ENCODE assay signal across 9 cellular contexts in the genomic region with DNA sequence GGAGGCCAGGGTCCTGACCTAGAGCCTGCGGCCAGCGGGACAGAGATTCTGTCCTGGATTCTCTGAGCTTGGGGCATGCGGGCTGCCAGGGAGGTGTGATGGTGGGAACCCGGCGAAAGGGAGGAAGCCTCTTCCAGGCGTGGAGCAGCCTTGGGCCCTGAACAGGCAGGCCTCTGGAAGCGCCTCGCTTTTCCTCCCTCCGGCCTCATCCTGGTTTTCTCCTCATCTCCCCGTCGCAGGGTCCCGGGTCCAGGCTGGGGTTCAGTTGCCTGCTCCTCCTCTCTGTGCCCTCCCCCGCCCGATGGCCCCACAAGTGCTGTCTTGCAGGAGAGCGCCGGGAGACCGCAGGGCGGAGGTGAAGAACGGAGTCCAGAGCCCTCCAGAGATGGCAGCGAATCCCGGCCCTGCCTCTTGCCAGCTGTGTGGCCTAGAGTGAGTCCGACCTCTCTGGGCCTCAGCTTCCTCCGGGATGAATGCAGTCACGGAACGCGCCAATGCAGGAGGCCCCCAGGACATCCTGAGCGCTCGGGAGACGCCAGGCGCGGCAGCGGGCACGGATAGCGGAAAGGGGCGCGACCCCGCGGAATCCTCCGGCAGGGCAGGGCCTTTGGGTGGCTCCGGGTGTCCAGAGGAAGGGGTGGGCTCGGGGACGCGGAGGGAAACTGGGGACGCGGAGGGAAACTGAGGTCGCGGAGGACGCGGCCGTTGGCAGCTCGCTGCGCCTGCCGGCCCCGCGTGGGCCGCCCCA. TPM values are rescaled to one million over a fixed set of nuclear protein-coding genes. Genes with fewer than 3 reads are reported as not detected.
DNase-seq lines count a peak whose midpoint lies in the region; ATAC-seq lines count a peak whose summit lies in the region.
"Had no signal": no experiment of that assay in that cellular context is flagged by ENCODE, and none has a peak within 500 bp of the region (broad histone marks: within the 10 kb centered on the region; RNA-seq: fewer than 3 reads in every experiment).

No MANE protein-coding gene starts in this region.

- H3K27me3 Mint-ChIP-seq in activated T-helper 1 cell treated with anti-CD3 and anti-CD28 coated beads, Interleukin-12 subunit alpha, Interleukin-12 subunit beta, Interleukin-2, Interleukin-4 antibody, amounts not matched to agents 30 ng/mL and 10 ng/mL and 1 ng/mL, durations not matched to agents 14 hours and 24 hours and 36 hours (ENCODE audit: insufficient read depth): peaks cover 55% of the 10 kb centered on the region

- peak; percentile 87 for DNase-seq in NCI-H1694 treated with DMSO at 0.1 percent for 48 hours (lab: John Stamatoyannopoulos, UW)
- DNase-seq in NCI-H1694 (lab: John Stamatoyannopoulos, UW): no peak
- no peak for DNase-seq in activated T-helper 1 cell treated with anti-CD3 and anti-CD28 coated beads, Interleukin-12 subunit alpha, Interleukin-12 subunit beta, Interleukin-2, Interleukin-4 antibody, amounts not matched to agents 30 ng/mL and 10 ng/mL and 1 ng/mL, durations not matched to agents 14 hours and 24 hours and 36 hours (ENCODE audit: low spot score)
- no peak for DNase-seq in iPS DF 6.9 (ENCODE audit: low read depth, low spot score)
- no peak for DNase-seq in stimulated activated effector memory CD8-positive, alpha-beta T cell treated with anti-CD3 and anti-CD28 coated beads, Interleukin-12 subunit alpha, Interleukin-12 subunit beta, amount 100 ng/mL, for 72 hours (ENCODE audit: low spot score in 2 of 2)
- DNase-seq in HT-29 (ENCODE audit: low spot score): no peak
- DNase-seq: effector CD8-positive, alpha-beta T cell had no signal

- no peak overlapping the region for H3K27ac Mint-ChIP-seq in activated T-helper 1 cell treated with anti-CD3 and anti-CD28 coated beads, Interleukin-12 subunit alpha, Interleukin-12 subunit beta, Interleukin-2, Interleukin-4 antibody, amounts not matched to agents 30 ng/mL and 10 ng/mL and 1 ng/mL, durations not matched to agents 14 hours and 24 hours and 36 hours
- H3K27ac Mint-ChIP-seq in stimulated activated effector memory CD8-positive, alpha-beta T cell treated with anti-CD3 and anti-CD28 coated beads, Interleukin-12 subunit alpha, Interleukin-12 subunit beta, amount 100 ng/mL, for 72 hours: no peak overlapping the region

- H3K9me3 Mint-ChIP-seq in activated T-helper 1 cell treated with anti-CD3 and anti-CD28 coated beads, Interleukin-12 subunit alpha, Interleukin-12 subunit beta, Interleukin-2, Interleukin-4 antibody, amounts not matched to agents 30 ng/mL and 10 ng/mL and 1 ng/mL, durations not matched to agents 14 hours and 24 hours and 36 hours: no peaks in the 10 kb centered on the region
- H3K9me3 Mint-ChIP-seq in stimulated activated effector memory CD8-positive, alpha-beta T cell treated with anti-CD3 and anti-CD28 coated beads, Interleukin-12 subunit alpha, Interleukin-12 subunit beta, amount 100 ng/mL, for 72 hours: no peaks in the 10 kb centered on the region

- H3K36me3 ChIP-seq in iPS DF 6.9 (ENCODE audit: control insufficient read depth, insufficient read depth, low read length): no peaks in the 10 kb centered on the region

- H3K4me1 Mint-ChIP-seq in activated T-helper 1 cell treated with anti-CD3 and anti-CD28 coated beads, Interleukin-12 subunit alpha, Interleukin-12 subunit beta, Interleukin-2, Interleukin-4 antibody, amounts not matched to agents 30 ng/mL and 10 ng/mL and 1 ng/mL, durations not matched to agents 14 hours and 24 hours and 36 hours (ENCODE audit: low read depth): peaks cover 6% of the 10 kb centered on the region
- H3K4me1 Mint-ChIP-seq in stimulated activated effector memory CD8-positive, alpha-beta T cell treated with anti-CD3 and anti-CD28 coated beads, Interleukin-12 subunit alpha, Interleukin-12 subunit beta, amount 100 ng/mL, for 72 hours: peaks cover 21% of the 10 kb centered on the region

- H3K36me3 Mint-ChIP-seq in activated T-helper 1 cell treated with anti-CD3 and anti-CD28 coated beads, Interleukin-12 subunit alpha, Interleukin-12 subunit beta, Interleukin-2, Interleukin-4 antibody, amounts not matched to agents 30 ng/mL and 10 ng/mL and 1 ng/mL, durations not matched to agents 14 hours and 24 hours and 36 hours (ENCODE audit: low read depth): peaks cover 2% of the 10 kb centered on the region
- no peaks in the 10 kb centered on the region for H3K36me3 Mint-ChIP-seq in stimulated activated effector memory CD8-positive, alpha-beta T cell treated with anti-CD3 and anti-CD28 coated beads, Interleukin-12 subunit alpha, Interleukin-12 subunit beta, amount 100 ng/mL, for 72 hours

- H3K4me3 Mint-ChIP-seq in activated T-helper 1 cell treated with anti-CD3 and anti-CD28 coated beads, Interleukin-12 subunit alpha, Interleukin-12 subunit beta, Interleukin-2, Interleukin-4 antibody, amounts not matched to agents 30 ng/mL and 10 ng/mL and 1 ng/mL, durations not matched to agents 14 hours and 24 hours and 36 hours: peak overlapping the region; percentile 77
- peak overlapping the region; percentile 63 for H3K4me3 Mint-ChIP-seq in stimulated activated effector memory CD8-positive, alpha-beta T cell treated with anti-CD3 and anti-CD28 coated beads, Interleukin-12 subunit alpha, Interleukin-12 subunit beta, amount 100 ng/mL, for 72 hours

- H3K27me3 ChIP-seq in iPS DF 6.9 (ENCODE audit: control insufficient read depth, insufficient read depth, low read length): no peaks in the 10 kb centered on the region; the same call in 1 of the 2 replicates

- no peaks in the 10 kb centered on the region for H3K4me1 ChIP-seq in iPS DF 6.9 (ENCODE audit: control insufficient read depth, insufficient read depth, low read length)

- peak overlapping the region; percentile 51; the same call in 1 of the 2 replicates for H3K4me3 ChIP-seq in iPS DF 6.9 (ENCODE audit: low read length)

- H3K27ac ChIP-seq in iPS DF 6.9 (ENCODE audit: low read length): no peak overlapping the region

- ATAC-seq in stimulated activated effector memory CD8-positive, alpha-beta T cell treated with anti-CD3 and anti-CD28 coated beads, Interleukin-12 subunit alpha, Interleukin-12 subunit beta, amount 100 ng/mL, for 72 hours: no peak
- ATAC-seq in HG03025 (IDR thresholded peaks at IDR 0.05; ENCODE audit: low FRiP score, unreplicated experiment) (no peak), HG02884 (IDR thresholded peaks at IDR 0.05; ENCODE audit: unreplicated experiment) (no peak)

- intact Hi-C loops in activated T-helper 1 cell treated with anti-CD3 and anti-CD28 coated beads, Interleukin-12 subunit alpha, Interleukin-12 subunit beta, Interleukin-2, Interleukin-4 antibody, amounts not matched to agents 30 ng/mL and 10 ng/mL and 1 ng/mL, durations not matched to agents 14 hours and 24 hours and 36 hours (cut with micrococcal nuclease): no loop called here

- no CpG with 5 or more reads among the region's 56 CpGs for WGBS in iPS DF 6.9 (ENCODE audit: insufficient coverage, insufficient read length)

- H3K9me3 ChIP-seq in iPS DF 6.9 (ENCODE audit: control insufficient read depth, insufficient read depth, low read length): no peaks in the 10 kb centered on the region

RNA-seq across cellular contexts. Expression of gene RAB11FIP4, which starts 0.6 kb away (rescaled TPM):
- total RNA-seq in activated T-helper 1 cell treated with anti-CD3 and anti-CD28 coated beads, Interleukin-12 subunit alpha, Interleukin-12 subunit beta, Interleukin-2, Interleukin-4 antibody, amounts not matched to agents 30 ng/mL and 10 ng/mL and 1 ng/mL, durations not matched to agents 14 hours and 24 hours and 36 hours: 28.7 and 29.8 TPM in 2 replicates
- 58.3 and 59.5 TPM in 2 replicates for total RNA-seq in HT-29 (2014; rRNA removed; shearing (Covaris generic))
